Comparison of ENCODE assay signal across 18 cellular contexts in the genomic region with DNA sequence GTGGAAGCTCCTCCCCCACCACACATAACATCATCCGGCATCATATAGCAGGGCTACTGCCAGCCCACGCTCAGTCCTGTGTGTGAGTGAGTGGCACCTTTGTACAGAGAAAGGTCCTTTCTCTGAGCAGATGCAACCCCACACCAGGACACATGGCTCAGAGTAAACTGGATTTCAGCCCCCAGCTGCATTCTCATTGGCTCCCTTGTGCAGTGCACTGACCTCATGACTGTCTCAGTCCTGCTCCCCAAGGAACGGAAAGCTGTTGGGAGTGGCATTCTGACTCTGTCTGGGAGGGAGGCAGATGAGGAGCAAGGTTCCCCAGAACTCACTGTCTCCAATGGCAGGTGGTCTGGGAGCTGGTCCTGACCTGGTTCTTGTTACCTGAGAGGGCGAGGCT.
"Had no signal": no experiment of that assay in that cellular context is flagged by ENCODE, and none has a peak within 500 bp of the region (broad histone marks: within the 10 kb centered on the region; RNA-seq: fewer than 3 reads in every experiment).

No MANE protein-coding gene starts in this region.

- H3K36me3 ChIP-seq: lower lobe of right lung had no signal

- H3K27ac ChIP-seq: hepatocyte, lower lobe of right lung, tibial artery, vagina had no signal

- H3K4me1 ChIP-seq: lower lobe of right lung, tibial artery, vagina had no signal

- H3K9me3 ChIP-seq: lower lobe of right lung, vagina had no signal

- DNase-seq: activated CD4-positive, alpha-beta T cell treated with anti-CD3 and anti-CD28 coated beads, Interleukin-2, amount 10 ng/mL, durations not matched to agents 7 days and 5 days; activated CD8-positive, alpha-beta T cell treated with anti-CD3 and anti-CD28 coated beads, Interleukin-2, amount 10 ng/mL, durations not matched to agents 7 days and 5 days; activated naive CD4-positive, alpha-beta T cell treated with anti-CD3 and anti-CD28 coated beads for 36 hours; activated T-cell treated with anti-CD3 and anti-CD28 coated beads, Interleukin-2, amount 50 U/mL, for 24 hours; anterior cingulate cortex; caudate nucleus; effector memory CD8-positive, alpha-beta T cell; left cardiac atrium; lower lobe of right lung; natural killer cell; stimulated activated CD4-positive, alpha-beta T cell treated with anti-CD3 and anti-CD28 coated beads, Interleukin-12 subunit alpha, Interleukin-12 subunit beta, amount 100 ng/mL, for 4 hours; stimulated activated CD4-positive, alpha-beta T cell treated with anti-CD3 and anti-CD28 coated beads, Interleukin-1b, Interleukin-23, amount 100 ng/mL, for 48 hours; stimulated activated CD8-positive, alpha-beta memory T cell treated with anti-CD3 and anti-CD28 coated beads, Interleukin-4, amount 100 ng/mL, for 48 hours; stimulated activated naive CD4-positive, alpha-beta T cell treated with Interleukin-2 at 50 U/mL for 16 hours; T1000; tibial artery had no signal

- ATAC-seq: activated CD8-positive, alpha-beta T cell treated with anti-CD3 and anti-CD28 coated beads, Interleukin-2, amount 10 ng/mL, durations not matched to agents 7 days and 5 days; effector memory CD8-positive, alpha-beta T cell; left cardiac atrium; lower lobe of right lung; natural killer cell had no signal

- H3K27me3 ChIP-seq: hepatocyte, tibial artery, vagina had no signal

- H3K4me3 ChIP-seq: hepatocyte, lower lobe of right lung, tibial artery, vagina had no signal
